ENCODE assay signal across 15 cellular contexts in genomic region chr4:99807666-99808065, GRCh38. TPM values are rescaled to one million over a fixed set of nuclear protein-coding genes. Genes with fewer than 3 reads are reported as not detected.
DNase-seq lines count a peak whose midpoint lies in the region; ATAC-seq and TF ChIP-seq lines count a peak whose summit lies in the region.
"Had no signal": no experiment of that assay in that cellular context is flagged by ENCODE, and none has a peak within 500 bp of the region (broad histone marks: within the 10 kb centered on the region; RNA-seq: fewer than 3 reads in every experiment).

No MANE protein-coding gene starts in this region.

- H3K9me2 ChIP-seq in HCT116 (ENCODE audit: insufficient read depth), result no peaks in the 10 kb centered on the region

- H3K9me3 Mint-ChIP-seq in memory B cell, result no peaks in the 10 kb centered on the region
- H3K9me3 Mint-ChIP-seq in activated naive CD8-positive, alpha-beta T cell treated with anti-CD3 and anti-CD28 coated beads for 36 hours, result no peaks in the 10 kb centered on the region
- H3K9me3 Mint-ChIP-seq: CD8-positive, alpha-beta memory T cell; HFFc6 had no signal

- DNase-seq in HCT116 (ENCODE audit: low read depth, low spot score) (no peak), SJSA1 (ENCODE audit: low read depth in 1 of 2, low spot score in 2 of 2) (peak; percentile 78 to 82), memory B cell (ENCODE audit: low spot score in 2 of 2) (no peak), NOMO-1 (lab: John Stamatoyannopoulos, UW; ENCODE audit: unreplicated experiment in 2 of 2) (no peak)
- no peak for DNase-seq in activated naive CD8-positive, alpha-beta T cell treated with anti-CD3 and anti-CD28 coated beads for 36 hours
- DNase-seq: 8988T had no signal

- POLR2A ChIA-PET in HCT116 (lab: Charles Lee), result interaction anchor here (0.7 kb wide), 1 partner anchor 56 kb away, joined by 3 read pairs; no protein-coding TSS in a partner anchor

- no peaks in the 10 kb centered on the region for H3K79me2 ChIP-seq in HCT116 (ENCODE audit: insufficient read depth, low read length)

- peaks cover 6% of the 10 kb centered on the region; the same call in 1 of the 2 replicates for H3K27me3 ChIP-seq in HCT116 (ENCODE audit: insufficient read depth, low read length)
- no peaks in the 10 kb centered on the region for H3K27me3 ChIP-seq in SJSA1 (replicated peaks)
- H3K27me3 ChIP-seq in skeletal muscle tissue (ENCODE audit: control insufficient read depth in 3 of 3, insufficient read depth in 3 of 3, low read length in 3 of 3), result no peaks in the 10 kb centered on the region
- H3K27me3 ChIP-seq: BLaER1 had no signal

- CTCF ChIA-PET in HCT116 (lab: Charles Lee), result interaction anchor here (0.6 to 2.0 kb wide), 20 partner anchors 10 to 605 kb away, joined by 3 to 19 read pairs (median 4); partner anchors contain the start of genes LAMTOR3 and TRMT10A

- H3K4me1 Mint-ChIP-seq in memory B cell, result peaks cover 12% of the 10 kb centered on the region
- H3K4me1 Mint-ChIP-seq in activated naive CD8-positive, alpha-beta T cell treated with anti-CD3 and anti-CD28 coated beads for 36 hours, result peaks cover 4% of the 10 kb centered on the region

- H3K9ac ChIP-seq in HCT116 (ENCODE audit: low read length) (no peak overlapping the region), skeletal muscle tissue (ENCODE audit: low read depth in 1 of 3, low read length in 3 of 3) (peak overlapping the region in 2 of 3 donors; percentile 27 to 33)
- H3K9ac ChIP-seq: BLaER1 had no signal

- H3K36me3 ChIP-seq in HCT116 (ENCODE audit: control insufficient read depth in 1 of 2, insufficient read depth in 2 of 2, low read length in 2 of 2) (no peaks in the 10 kb centered on the region), SJSA1 (no peaks in the 10 kb centered on the region), skeletal muscle tissue (ENCODE audit: control insufficient read depth in 3 of 3, insufficient read depth in 3 of 3, low read length in 3 of 3) (no peaks in the 10 kb centered on the region)
- H3K36me3 ChIP-seq: BLaER1, HAP-1 had no signal

- no peaks in the 10 kb centered on the region for H3K36me3 Mint-ChIP-seq in memory B cell
- H3K36me3 Mint-ChIP-seq in activated naive CD8-positive, alpha-beta T cell treated with anti-CD3 and anti-CD28 coated beads for 36 hours, result no peaks in the 10 kb centered on the region
- H3K36me3 Mint-ChIP-seq: CD8-positive, alpha-beta memory T cell had no signal

- ATAC-seq in HCT116 (no peak), memory B cell (ENCODE audit: low read depth) (no peak), HG03159 (IDR thresholded peaks at IDR 0.05; ENCODE audit: unreplicated experiment) (no peak)

- BruUV-seq in HCT116 (replicated peaks; lab: Mats Ljungman, UMichigan), result no TSS peak

- no peak overlapping the region; the same call in 1 of the 2 replicates for H3K4me2 ChIP-seq in HCT116 (ENCODE audit: low read length)
- H3K4me2 ChIP-seq: BLaER1 had no signal

- peak overlapping the region; percentile 10 for H3K27ac Mint-ChIP-seq in memory B cell
- no peak overlapping the region for H3K27ac Mint-ChIP-seq in activated naive CD8-positive, alpha-beta T cell treated with anti-CD3 and anti-CD28 coated beads for 36 hours
- H3K27ac Mint-ChIP-seq: CD8-positive, alpha-beta memory T cell; HFFc6 had no signal

- no peaks in the 10 kb centered on the region for H4K20me1 ChIP-seq in HCT116 (ENCODE audit: insufficient read depth)
- H4K20me1 ChIP-seq: BLaER1 had no signal

- H3K4me1 ChIP-seq in HCT116 (ENCODE audit: control insufficient read depth in 1 of 2, insufficient read depth in 2 of 2, low read length in 2 of 2) (no peaks in the 10 kb centered on the region), SJSA1 (replicated peaks) (peaks cover 14% of the 10 kb centered on the region), skeletal muscle tissue (ENCODE audit: control insufficient read depth in 3 of 3, insufficient read depth in 3 of 3, low read length in 3 of 3) (peaks cover 13 to 23% (median 15%) of the 10 kb centered on the region in 3 donors)
- H3K4me1 ChIP-seq: Caco-2, HAP-1 had no signal

- H3K27me3 Mint-ChIP-seq in memory B cell, result peaks cover 2% of the 10 kb centered on the region
- peaks cover 11% of the 10 kb centered on the region for H3K27me3 Mint-ChIP-seq in activated naive CD8-positive, alpha-beta T cell treated with anti-CD3 and anti-CD28 coated beads for 36 hours

- H3K27ac ChIP-seq in HCT116 (ENCODE audit: low read depth, low read length) (no peak overlapping the region), SJSA1 (peak overlapping the region; percentile 74), skeletal muscle tissue (ENCODE audit: low read depth, low read length) (no peak overlapping the region)
- H3K27ac ChIP-seq: BLaER1, HL-60 had no signal

- TF ChIP-seq CTCF in HCT116 (IDR thresholded peaks at IDR 0.05 in 2 of 3, conservative IDR thresholded peaks at IDR 0.05 in 1 of 3; ENCODE audit: borderline replicate concordance in 1 of 3, insufficient read depth in 1 of 3, low read depth in 2 of 3, low read length in 2 of 3), result no peak

- no peaks in the 10 kb centered on the region for H3K9me3 ChIP-seq in HCT116 (ENCODE audit: control insufficient read depth in 1 of 2, insufficient read depth in 1 of 2, low read depth in 1 of 2, low read length in 2 of 2)
- no peaks in the 10 kb centered on the region for H3K9me3 ChIP-seq in SJSA1 (replicated peaks)
- H3K9me3 ChIP-seq in skeletal muscle tissue (ENCODE audit: control insufficient read depth in 3 of 3, low read length in 3 of 3), result no peaks in the 10 kb centered on the region
- H3K9me3 ChIP-seq: BLaER1, Caco-2, HAP-1 had no signal

- intact Hi-C loops in HCT116 (cut with micrococcal nuclease), result loop anchor here (1.0 to 5.0 kb wide), 5 partner anchors 85 to 689 kb away; no protein-coding TSS in a partner anchor

- peak overlapping the region; percentile 66 for H2AFZ ChIP-seq in HCT116 (ENCODE audit: low read depth, low read length, poor library complexity, severe bottlenecking)

- H3K4me3 ChIP-seq in HCT116 (replicated peaks in 1 of 2; ENCODE audit: low read depth in 1 of 2, low read length in 2 of 2), result no peak overlapping the region
- H3K4me3 ChIP-seq in SJSA1, result no peak overlapping the region
- no peak overlapping the region for H3K4me3 ChIP-seq in skeletal muscle tissue (ENCODE audit: low read length in 3 of 3)
- H3K4me3 ChIP-seq: BLaER1, HAP-1 had no signal

- no peak for TF ChIP-seq RAD21 in HCT116 (IDR thresholded peaks at IDR 0.05; ENCODE audit: low read depth)

- no peak overlapping the region for H3K4me3 Mint-ChIP-seq in memory B cell
- no peak overlapping the region for H3K4me3 Mint-ChIP-seq in activated naive CD8-positive, alpha-beta T cell treated with anti-CD3 and anti-CD28 coated beads for 36 hours
- H3K4me3 Mint-ChIP-seq: CD8-positive, alpha-beta memory T cell; HFFc6 had no signal

- no peak for TF ChIP-seq POLR2A in HCT116 (IDR thresholded peaks at IDR 0.05; ENCODE audit: borderline replicate concordance, extremely low read depth, insufficient read depth, insufficient read length)

- RAD21 ChIA-PET in HCT116 (lab: Charles Lee; ENCODE audit: low non-redundant PET in 1 of 2, low total read pairs in 2 of 2, uncharacterized antibody in 2 of 2, unreplicated experiment in 2 of 2), result interaction anchor here (0.9 to 1.6 kb wide), 5 partner anchors 51 to 344 kb away, joined by 3 to 6 read pairs (median 6); partner anchors contain the start of gene TRMT10A (in 2 of the 2)

TF ChIP-seq in HCT116, 20 proteins besides CTCF, POLR2A, EP300 and RAD21 (continues in another document):
- TF ChIP-seq EGR1 (IDR thresholded peaks at IDR 0.05; ENCODE audit: low read depth), result no peak
- TF ChIP-seq YY1 (IDR thresholded peaks at IDR 0.05; ENCODE audit: extremely low read depth, insufficient replicate concordance, low read depth, low read length), result no peak
- TF ChIP-seq SP1 (IDR thresholded peaks at IDR 0.05; ENCODE audit: low read depth), result no peak
- no peak for TF ChIP-seq CEBPB (IDR thresholded peaks at IDR 0.05; ENCODE audit: low read depth)
- TF ChIP-seq POLR2AphosphoS5 (IDR thresholded peaks at IDR 0.05; ENCODE audit: low read depth, low read length), result no peak
- TF ChIP-seq ZBTB33 (IDR thresholded peaks at IDR 0.05; ENCODE audit: extremely low read depth, insufficient replicate concordance, low read length), result no peak
- TF ChIP-seq CBX3 (IDR thresholded peaks at IDR 0.05; ENCODE audit: low read depth), result no peak
- no peak for TF ChIP-seq ZNF274 (IDR thresholded peaks at IDR 0.05; ENCODE audit: low read depth, low read length)
- no peak for TF ChIP-seq EZH2 (IDR thresholded peaks at IDR 0.05)
- no peak for TF ChIP-seq EZH2phosphoT487 (IDR thresholded peaks at IDR 0.05; ENCODE audit: borderline replicate concordance)
- no peak for TF ChIP-seq MAX (IDR thresholded peaks at IDR 0.05)
- TF ChIP-seq SIN3A (IDR thresholded peaks at IDR 0.05; ENCODE audit: low read depth), result no peak
- no peak for TF ChIP-seq ATF3 (IDR thresholded peaks at IDR 0.05)
- no peak for TF ChIP-seq ZFX (IDR thresholded peaks at IDR 0.05)
- TF ChIP-seq FOSL1 (IDR thresholded peaks at IDR 0.05; ENCODE audit: low read depth), result no peak

RNA-seq across cellular contexts. Expression of gene DAPP1, which starts 9.0 kb away (rescaled TPM):
- 0.76 TPM for total RNA-seq in HCT116 (2021; ENCODE audit: unreplicated experiment)
- polyA plus RNA-seq in HCT116 (2012), result 0.80 and 1.4 TPM in 2 replicates
- 0.32 TPM in 1 of 2 replicates, not detected in the other for total RNA-seq in SJSA1 (2014; rRNA removed; shearing (Covaris generic))
- total RNA-seq in skeletal muscle tissue, result 1.6 TPM
- 10 to 100 TPM; 37.9 to 39.7 TPM for total RNA-seq in activated naive CD8-positive, alpha-beta T cell treated with anti-CD3 and anti-CD28 coated beads for 36 hours
- total RNA-seq: Caco-2, H1, HFFc6 had no signal
- polyA plus RNA-seq: H1 had no signal

Comparison
In these comparisons a context has a peak if more than half of its experiments do, and no peak if none do; other contexts are left out.
1. DNase-seq: peak in SJSA1 (2 of 2); none in HCT116 (single experiment), memory B cell (0 of 2), NOMO-1 (0 of 2) and activated naive CD8-positive, alpha-beta T cell treated with anti-CD3 and anti-CD28 coated beads for 36 hours (single experiment).
2. RNA of gene DAPP1, which starts 9.0 kb away (total RNA-seq): 37.9 to 39.7 TPM in activated naive CD8-positive, alpha-beta T cell treated with anti-CD3 and anti-CD28 coated beads for 36 hours; 1.6 TPM in skeletal muscle tissue (single experiment), 0.76 TPM in HCT116 (single experiment) and 0.32 TPM in SJSA1; every median in the first group is over 10 times any median in the second.